Comparison of ENCODE assay signal across 1 cellular context in the genomic region with DNA sequence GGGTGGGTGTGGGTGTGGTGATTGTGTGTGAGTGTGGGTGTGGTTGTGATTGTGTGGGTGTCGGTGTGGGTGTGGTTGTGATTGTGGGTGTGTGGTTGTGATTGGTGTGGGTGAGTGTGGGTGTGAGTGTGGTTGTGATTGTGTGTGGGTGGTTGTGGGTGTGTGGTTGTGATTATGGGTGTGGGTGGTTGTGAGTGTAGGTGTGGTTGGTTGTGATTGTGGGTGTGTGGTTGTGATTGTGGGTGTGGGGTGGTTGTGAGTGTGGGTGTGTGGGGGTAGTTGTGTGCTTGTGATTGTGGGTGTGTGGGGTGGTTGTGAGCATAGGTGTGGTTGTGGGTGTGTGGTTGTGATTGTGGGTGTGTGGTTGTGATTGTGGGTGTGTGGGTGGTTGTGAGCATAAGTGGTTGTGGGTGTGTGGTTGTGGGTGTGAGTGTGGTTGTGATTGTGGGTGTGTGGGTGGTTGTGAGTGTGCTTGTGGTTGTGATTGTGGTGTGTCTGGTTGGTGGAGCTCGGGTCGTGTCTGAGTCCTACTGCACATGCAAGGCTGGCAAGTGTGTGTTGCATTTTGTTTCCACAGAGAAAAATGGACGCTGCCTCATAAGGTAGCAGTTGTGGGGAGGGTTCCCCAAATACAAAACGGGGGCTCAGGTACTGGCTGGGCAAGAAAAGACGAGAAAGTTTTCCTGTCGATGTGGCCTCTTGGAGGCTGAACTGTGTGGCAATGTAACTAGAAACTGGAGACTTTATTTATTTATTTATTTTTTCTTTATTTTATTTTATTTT.
TF ChIP-seq lines count a peak whose summit lies in the region.

No MANE protein-coding gene starts in this region.

TF ChIP-seq in K562, 482 proteins besides CTCF, POLR2A, EP300 and RAD21 (continued from another document):
- TF ChIP-seq, protein P1, sequence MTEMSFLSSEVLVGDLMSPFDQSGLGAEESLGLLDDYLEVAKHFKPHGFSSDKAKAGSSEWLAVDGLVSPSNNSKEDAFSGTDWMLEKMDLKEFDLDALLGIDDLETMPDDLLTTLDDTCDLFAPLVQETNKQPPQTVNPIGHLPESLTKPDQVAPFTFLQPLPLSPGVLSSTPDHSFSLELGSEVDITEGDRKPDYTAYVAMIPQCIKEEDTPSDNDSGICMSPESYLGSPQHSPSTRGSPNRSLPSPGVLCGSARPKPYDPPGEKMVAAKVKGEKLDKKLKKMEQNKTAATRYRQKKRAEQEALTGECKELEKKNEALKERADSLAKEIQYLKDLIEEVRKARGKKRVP (CRISPR knock-in tag; IDR thresholded peaks at IDR 0.05): no peak
- TF ChIP-seq, protein P2, sequence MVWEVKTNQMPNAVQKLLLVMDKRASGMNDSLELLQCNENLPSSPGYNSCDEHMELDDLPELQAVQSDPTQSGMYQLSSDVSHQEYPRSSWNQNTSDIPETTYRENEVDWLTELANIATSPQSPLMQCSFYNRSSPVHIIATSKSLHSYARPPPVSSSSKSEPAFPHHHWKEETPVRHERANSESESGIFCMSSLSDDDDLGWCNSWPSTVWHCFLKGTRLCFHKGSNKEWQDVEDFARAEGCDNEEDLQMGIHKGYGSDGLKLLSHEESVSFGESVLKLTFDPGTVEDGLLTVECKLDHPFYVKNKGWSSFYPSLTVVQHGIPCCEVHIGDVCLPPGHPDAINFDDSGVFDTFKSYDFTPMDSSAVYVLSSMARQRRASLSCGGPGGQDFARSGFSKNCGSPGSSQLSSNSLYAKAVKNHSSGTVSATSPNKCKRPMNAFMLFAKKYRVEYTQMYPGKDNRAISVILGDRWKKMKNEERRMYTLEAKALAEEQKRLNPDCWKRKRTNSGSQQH (CRISPR knock-in tag; IDR thresholded peaks at IDR 0.05): peak; percentile 63; the same call in 1 of the 2 replicates
- no peak for TF ChIP-seq SNRNP70 (optimal IDR thresholded peaks at IDR 0.05; ENCODE audit: low read depth, low read length)
- TF ChIP-seq ZNF347 (CRISPR knock-in tag; IDR thresholded peaks at IDR 0.05; ENCODE audit: low read depth): no peak
- TF ChIP-seq SMAD2 (IDR thresholded peaks at IDR 0.05; ENCODE audit: low read depth, low read length): no peak
- TF ChIP-seq MCM5 (IDR thresholded peaks at IDR 0.05; ENCODE audit: low read depth): no peak
- TF ChIP-seq SP2 (IDR thresholded peaks at IDR 0.05; ENCODE audit: extremely low read depth, low read depth, low read length, poor library complexity, severe bottlenecking): no peak
- TF ChIP-seq MCM2 (IDR thresholded peaks at IDR 0.05; ENCODE audit: low read depth): no peak
